In genomic region chrX:44303119-44303518, GRCh38 we compare ENCODE assay signal across 29 cellular contexts. TPM values are rescaled to one million over a fixed set of nuclear protein-coding genes. Genes with fewer than 3 reads are reported as not detected.
DNase-seq lines count a peak whose midpoint lies in the region; ATAC-seq, FAIRE-seq and TF ChIP-seq lines count a peak whose summit lies in the region.
"Had no signal": no experiment of that assay in that cellular context is flagged by ENCODE, and none has a peak within 500 bp of the region (broad histone marks: within the 10 kb centered on the region; RNA-seq: fewer than 3 reads in every experiment).

No MANE protein-coding gene starts in this region.

- H3K4me3 ChIP-seq in A673 (ENCODE audit: low read depth, low read length, poor library complexity, severe bottlenecking) (no peak overlapping the region), stomach (no peak overlapping the region), small intestine (ENCODE audit: low read depth in 1 of 2, low read length in 2 of 2) (no peak overlapping the region)
- H3K4me3 ChIP-seq: coronary artery, SJSA1 had no signal

- no peak overlapping the region for H3K27ac ChIP-seq in A673 (ENCODE audit: low read depth, low read length, poor library complexity, severe bottlenecking)
- no peak overlapping the region for H3K27ac ChIP-seq in CD4-positive, alpha-beta T cell (ENCODE audit: low read depth, low read length)
- H3K27ac ChIP-seq in stomach = no peak overlapping the region
- H3K27ac ChIP-seq in small intestine (ENCODE audit: low read depth in 1 of 2, low read length in 1 of 2) = no peak overlapping the region
- H3K27ac ChIP-seq: C4-2B, coronary artery, KMS-11, SJSA1 had no signal

- no peaks in the 10 kb centered on the region for H3K9me3 Mint-ChIP-seq in CD4-positive, alpha-beta T cell
- H3K9me3 Mint-ChIP-seq: activated T-cell treated with anti-CD3 and anti-CD28 coated beads, Interleukin-2, amount 50 U/mL, for 72 hours; stimulated activated effector memory CD8-positive, alpha-beta T cell treated with anti-CD3 and anti-CD28 coated beads, Interleukin-12 subunit alpha, Interleukin-12 subunit beta, amount 100 ng/mL, for 72 hours; T-cell had no signal

- no peaks in the 10 kb centered on the region for H3K36me3 Mint-ChIP-seq in CD4-positive, alpha-beta T cell (ENCODE audit: low read depth)
- H3K36me3 Mint-ChIP-seq: stimulated activated effector memory CD8-positive, alpha-beta T cell treated with anti-CD3 and anti-CD28 coated beads, Interleukin-12 subunit alpha, Interleukin-12 subunit beta, amount 100 ng/mL, for 72 hours; T-cell had no signal

- intact Hi-C loops in A673 (cut with micrococcal nuclease; ENCODE audit: unreplicated experiment) (no loop called here), stomach (cut with DNase I; ENCODE audit: low total_unique reads) (no loop called here)
- intact Hi-C loops in CD4-positive, alpha-beta T cell (cut with DNase I, micrococcal nuclease) = loop anchor here (2.0 to 5.0 kb wide), 2 partner anchors 344 to 346 kb away; no protein-coding TSS in a partner anchor

- DNase-seq in A673 (ENCODE audit: low spot score) (no peak), NCI-H524 (lab: John Stamatoyannopoulos, UW) (peak; percentile 19 to 67), SW480 (ENCODE audit: low spot score) (peak; percentile 21), stomach (no peak), small intestine (no peak), hippocampal formation (lab: John Stamatoyannopoulos, UW) (no peak)
- DNase-seq in CD4-positive, alpha-beta T cell = no peak
- DNase-seq: activated CD4-positive, alpha-beta T cell treated with anti-CD3 and anti-CD28 coated beads, Interleukin-2, amount 50 U/mL, for 4 hours; activated T-cell treated with anti-CD3 and anti-CD28 coated beads, Interleukin-2, amount 50 U/mL, for 72 hours; Calu3; caudate nucleus; effector CD8-positive, alpha-beta T cell; H7; hypothalamus; left cardiac atrium; MM.1S; NCI-H526; stimulated activated CD4-positive, alpha-beta T cell treated with anti-CD3 and anti-CD28 coated beads, Interleukin-15, amount 100 ng/mL, for 24 hours; substantia nigra; T-cell; trophoblast cell had no signal

- H3K27me3 Mint-ChIP-seq in CD4-positive, alpha-beta T cell = no peaks in the 10 kb centered on the region
- H3K27me3 Mint-ChIP-seq: T-cell had no signal

- no peak for ATAC-seq in CD4-positive, alpha-beta T cell (ENCODE audit: poor library complexity)
- ATAC-seq: activated T-cell treated with anti-CD3 and anti-CD28 coated beads, Interleukin-2, amount 50 U/mL, for 72 hours; left cardiac atrium; stimulated activated effector memory CD8-positive, alpha-beta T cell treated with anti-CD3 and anti-CD28 coated beads, Interleukin-12 subunit alpha, Interleukin-12 subunit beta, amount 100 ng/mL, for 72 hours; T-cell had no signal

- no peak for TF ChIP-seq POLR2A in stomach (IDR thresholded peaks at IDR 0.05)

- WGBS in stomach, 5 donors = 86 to 100% (median 93%) methylated on average over 2 of the region's 2 CpGs
- WGBS in small intestine, 3 donors = 81 to 100% (median 91%) methylated on average over 2 of the region's 2 CpGs

- H3K36me3 ChIP-seq in A673 (ENCODE audit: insufficient read depth, low read length, poor library complexity, severe bottlenecking) (no peaks in the 10 kb centered on the region), stomach (no peaks in the 10 kb centered on the region), small intestine (ENCODE audit: control insufficient read depth in 2 of 2, insufficient read depth in 2 of 2, low read length in 2 of 2) (no peaks in the 10 kb centered on the region)
- H3K36me3 ChIP-seq: SJSA1 had no signal

- H3K27ac Mint-ChIP-seq in CD4-positive, alpha-beta T cell = no peak overlapping the region
- H3K27ac Mint-ChIP-seq: activated T-cell treated with anti-CD3 and anti-CD28 coated beads, Interleukin-2, amount 50 U/mL, for 72 hours; nephron; stimulated activated effector memory CD8-positive, alpha-beta T cell treated with anti-CD3 and anti-CD28 coated beads, Interleukin-12 subunit alpha, Interleukin-12 subunit beta, amount 100 ng/mL, for 72 hours; T-cell had no signal

- H3K4me1 ChIP-seq in A673 (ENCODE audit: insufficient read depth, low read length, poor library complexity, severe bottlenecking) (peaks cover 6% of the 10 kb centered on the region), stomach (peaks cover 0 to 6% (median 0%) of the 10 kb centered on the region in 4 donors), small intestine (ENCODE audit: control insufficient read depth in 2 of 2, insufficient read depth in 1 of 2, low read depth in 1 of 2, low read length in 1 of 2) (no peaks in the 10 kb centered on the region)
- H3K4me1 ChIP-seq: SJSA1 had no signal

- H3K27me3 ChIP-seq in A673 (replicated peaks; ENCODE audit: insufficient read depth, low read depth, low read length, poor library complexity) = no peaks in the 10 kb centered on the region
- no peaks in the 10 kb centered on the region for H3K27me3 ChIP-seq in CD4-positive, alpha-beta T cell (ENCODE audit: control insufficient read depth, insufficient read depth, low read length)
- H3K27me3 ChIP-seq in stomach = no peaks in the 10 kb centered on the region
- no peaks in the 10 kb centered on the region for H3K27me3 ChIP-seq in small intestine (ENCODE audit: control insufficient read depth in 2 of 2, insufficient read depth in 2 of 2, low read length in 2 of 2)
- H3K27me3 ChIP-seq: SJSA1 had no signal

- FAIRE-seq in small intestine (lab: Jason Lieb, UNC) = no peak
- FAIRE-seq: GM18507 had no signal

- POLR2A ChIA-PET in A673 (lab: Charles Lee; ENCODE audit: low non-redundant PET) = no interaction called here
- POLR2A ChIA-PET in CD4-positive, alpha-beta T cell (lab: Charles Lee) = interaction anchor here (0.9 to 1.5 kb wide), 2 partner anchors 58 to 59 kb away, joined by 3 to 5 read pairs; no protein-coding TSS in a partner anchor

- CTCF ChIA-PET in A673 (lab: Charles Lee) = no interaction called here
- CTCF ChIA-PET in CD4-positive, alpha-beta T cell (lab: Charles Lee) = interaction anchor here (1.2 kb wide), 1 partner anchor 345 kb away, joined by 4 read pairs; no protein-coding TSS in a partner anchor

- no peak for TF ChIP-seq EP300 in stomach (IDR thresholded peaks at IDR 0.05)

- H3K9me3 ChIP-seq in A673 (ENCODE audit: low read depth, low read length, poor library complexity, severe bottlenecking) = no peaks in the 10 kb centered on the region
- H3K9me3 ChIP-seq in CD4-positive, alpha-beta T cell (ENCODE audit: control insufficient read depth, low read length) = no peaks in the 10 kb centered on the region
- no peaks in the 10 kb centered on the region for H3K9me3 ChIP-seq in stomach
- H3K9me3 ChIP-seq in small intestine (ENCODE audit: control insufficient read depth, low read depth) = no peaks in the 10 kb centered on the region
- H3K9me3 ChIP-seq: SJSA1 had no signal

- H3K4me3 Mint-ChIP-seq in CD4-positive, alpha-beta T cell = no peak overlapping the region
- H3K4me3 Mint-ChIP-seq: activated T-cell treated with anti-CD3 and anti-CD28 coated beads, Interleukin-2, amount 50 U/mL, for 72 hours; nephron; stimulated activated effector memory CD8-positive, alpha-beta T cell treated with anti-CD3 and anti-CD28 coated beads, Interleukin-12 subunit alpha, Interleukin-12 subunit beta, amount 100 ng/mL, for 72 hours; T-cell had no signal

- no TSS peak for BruUV-seq in A673 (replicated peaks; lab: Mats Ljungman, UMichigan)

- H3K4me1 Mint-ChIP-seq in CD4-positive, alpha-beta T cell (ENCODE audit: low read depth) = no peaks in the 10 kb centered on the region
- H3K4me1 Mint-ChIP-seq: nephron; stimulated activated effector memory CD8-positive, alpha-beta T cell treated with anti-CD3 and anti-CD28 coated beads, Interleukin-12 subunit alpha, Interleukin-12 subunit beta, amount 100 ng/mL, for 72 hours had no signal

- TF ChIP-seq CTCF in A673 (conservative IDR thresholded peaks at IDR 0.05; ENCODE audit: low read depth, low read length) (0 out of 2 replicates have a peak, but pooled peaks have one; percentile 31), stomach (IDR thresholded peaks at IDR 0.05) (no peak)
- TF ChIP-seq CTCF in CD4-positive, alpha-beta T cell (IDR thresholded peaks at IDR 0.05) = peak; percentile 10

RNA-seq across cellular contexts. Expression of gene EFHC2, which starts 40.4 kb away (rescaled TPM):
- 0.11 and 0.26 TPM in 2 replicates for total RNA-seq in A673 (2021)
- total RNA-seq in CD4-positive, alpha-beta T cell = 1 to 10 TPM; 2.7 to 3.0 TPM
- total RNA-seq in stomach = 1 to 10 TPM in 3 of 5 donors, under 1 TPM in 1, not detected in 1; 0.87 to 10.0 (median 5.3) TPM
- 1 to 10 TPM in 2 of 3 donors, under 1 TPM in 1; 0.37 to 1.5 (median 1.5) TPM for polyA plus RNA-seq in stomach
- under 1 TPM in 2 of 3 donors, not detected in 1; 0.54 to 0.78 TPM for polyA plus RNA-seq in small intestine
- total RNA-seq: lung microvascular endothelial cell, SJSA1 had no signal

Comparison
In these comparisons a context has a peak if more than half of its experiments do, and no peak if none do; other contexts are left out.
1. DNase-seq: peak in NCI-H524 (2 of 2) and SW480 (single experiment); none in A673 (single experiment), CD4-positive, alpha-beta T cell (0 of 10), stomach (single experiment), small intestine (single experiment) and hippocampal formation (0 of 2).
2. CTCF ChIP-seq: peak in A673 (single experiment) and CD4-positive, alpha-beta T cell (single experiment); none in stomach (0 of 7).
3. intact Hi-C loops: an anchor here in CD4-positive, alpha-beta T cell (2.0 to 5.0 kb wide); none called in A673 and stomach.